30 cellular contexts compared by ENCODE assay signal in genomic region chr15:26158176-26158575, GRCh38.
"Had no signal": no experiment of that assay in that cellular context is flagged by ENCODE, and none has a peak within 500 bp of the region (broad histone marks: within the 10 kb centered on the region; RNA-seq: fewer than 3 reads in every experiment).

No MANE protein-coding gene starts in this region.

- H3K4me3 ChIP-seq: ascending aorta, coronary artery, dorsolateral prefrontal cortex, gastrocnemius medialis, heart right ventricle had no signal

- H3K27me3 ChIP-seq: ascending aorta, brain microvascular endothelial cell, dorsolateral prefrontal cortex, foreskin keratinocyte, gastrocnemius medialis had no signal

- H3K4me3 Mint-ChIP-seq: activated CD4-positive, alpha-beta memory T cell treated with anti-CD3 and anti-CD28 coated beads, Interleukin-2, amount 10 ng/mL, durations not matched to agents 7 days and 5 days; activated CD4-positive, alpha-beta T cell treated with anti-CD3 and anti-CD28 coated beads, Interleukin-2, amount 10 ng/mL, durations not matched to agents 7 days and 5 days; activated naive CD4-positive, alpha-beta T cell treated with anti-CD3 and anti-CD28 coated beads, Interleukin-2, amount 10 ng/mL, durations not matched to agents 7 days and 5 days; activated naive CD8-positive, alpha-beta T cell treated with anti-CD3 and anti-CD28 coated beads, Interleukin-2, amount 10 ng/mL, durations not matched to agents 7 days and 5 days; activated T-cell treated with anti-CD3 and anti-CD28 coated beads, Interleukin-2, amount 50 U/mL, for 24 hours; activated T-cell treated with anti-CD3 and anti-CD28 coated beads, Interleukin-2, amount 50 U/mL, for 72 hours; central memory CD8-positive, alpha-beta T cell; dendritic cell treated with granulocyte-macrophage colony-stimulating factor and Interleukin-4, amounts not matched to agents 40 ng/mL and 50 ng/mL, for 4 days; endodermal cell; T-helper 17 cell; T-helper 2 cell treated with Interferon-gamma antibody and Interleukin-4, amounts not matched to agents 5 μg/mL and 100 μg/mL, for 36 hours; WTC11 had no signal

- H3K9me3 Mint-ChIP-seq: activated CD4-positive, alpha-beta T cell treated with anti-CD3 and anti-CD28 coated beads, Interleukin-2, amount 10 ng/mL, durations not matched to agents 7 days and 5 days; activated naive CD4-positive, alpha-beta T cell treated with anti-CD3 and anti-CD28 coated beads, Interleukin-2, amount 10 ng/mL, durations not matched to agents 7 days and 5 days had no signal

- H3K4me1 Mint-ChIP-seq: activated CD4-positive, alpha-beta memory T cell treated with anti-CD3 and anti-CD28 coated beads, Interleukin-2, amount 10 ng/mL, durations not matched to agents 7 days and 5 days; activated CD4-positive, alpha-beta T cell treated with anti-CD3 and anti-CD28 coated beads, Interleukin-2, amount 10 ng/mL, durations not matched to agents 7 days and 5 days; activated naive CD4-positive, alpha-beta T cell treated with anti-CD3 and anti-CD28 coated beads, Interleukin-2, amount 10 ng/mL, durations not matched to agents 7 days and 5 days; activated naive CD8-positive, alpha-beta T cell treated with anti-CD3 and anti-CD28 coated beads, Interleukin-2, amount 10 ng/mL, durations not matched to agents 7 days and 5 days; central memory CD8-positive, alpha-beta T cell; endodermal cell; T-helper 17 cell; WTC11 had no signal

- H3K27ac Mint-ChIP-seq: activated CD4-positive, alpha-beta memory T cell treated with anti-CD3 and anti-CD28 coated beads, Interleukin-2, amount 10 ng/mL, durations not matched to agents 7 days and 5 days; activated CD4-positive, alpha-beta T cell treated with anti-CD3 and anti-CD28 coated beads, Interleukin-2, amount 10 ng/mL, durations not matched to agents 7 days and 5 days; activated naive CD4-positive, alpha-beta T cell treated with anti-CD3 and anti-CD28 coated beads, Interleukin-2, amount 10 ng/mL, durations not matched to agents 7 days and 5 days; activated naive CD4-positive, alpha-beta T cell treated with anti-CD3 and anti-CD28 coated beads, Interleukin-2, amount 50 U/mL, for 72 hours; activated naive CD8-positive, alpha-beta T cell treated with anti-CD3 and anti-CD28 coated beads, Interleukin-2, amount 10 ng/mL, durations not matched to agents 7 days and 5 days; activated T-cell treated with anti-CD3 and anti-CD28 coated beads, Interleukin-2, amount 50 U/mL, for 24 hours; activated T-cell treated with anti-CD3 and anti-CD28 coated beads, Interleukin-2, amount 50 U/mL, for 72 hours; dendritic cell treated with granulocyte-macrophage colony-stimulating factor and Interleukin-4, amounts not matched to agents 40 ng/mL and 50 ng/mL, for 4 days; endodermal cell; T-helper 17 cell; T-helper 2 cell treated with Interferon-gamma antibody and Interleukin-4, amounts not matched to agents 5 μg/mL and 100 μg/mL, for 36 hours; WTC11 had no signal

- H3K4me1 ChIP-seq: ascending aorta, foreskin keratinocyte, gastrocnemius medialis, heart right ventricle had no signal

- H3K9me3 ChIP-seq: gastrocnemius medialis had no signal

- H3K27ac ChIP-seq: ascending aorta, brain microvascular endothelial cell, coronary artery, foreskin keratinocyte, gastrocnemius medialis, heart right ventricle had no signal

- H3K36me3 Mint-ChIP-seq: activated naive CD4-positive, alpha-beta T cell treated with anti-CD3 and anti-CD28 coated beads, Interleukin-2, amount 10 ng/mL, durations not matched to agents 7 days and 5 days; activated naive CD8-positive, alpha-beta T cell treated with anti-CD3 and anti-CD28 coated beads, Interleukin-2, amount 10 ng/mL, durations not matched to agents 7 days and 5 days had no signal

- DNase-seq: activated CD4-positive, alpha-beta memory T cell treated with anti-CD3 and anti-CD28 coated beads, Interleukin-2, amount 10 ng/mL, durations not matched to agents 7 days and 5 days; activated CD4-positive, alpha-beta T cell treated with anti-CD3 and anti-CD28 coated beads for 1 hour; activated CD4-positive, alpha-beta T cell treated with anti-CD3 and anti-CD28 coated beads for 4 hours; activated CD4-positive, alpha-beta T cell treated with anti-CD3 and anti-CD28 coated beads, Interleukin-2, amount 10 ng/mL, durations not matched to agents 7 days and 5 days; activated CD4-positive, alpha-beta T cell treated with anti-CD3 and anti-CD28 coated beads, Interleukin-2, amount 50 U/mL, for 4 hours; activated CD8-positive, alpha-beta memory T cell treated with anti-CD3 and anti-CD28 coated beads, Interleukin-2, amount 50 U/mL, for 48 hours; activated gamma-delta T cell; activated naive CD4-positive, alpha-beta T cell; activated naive CD4-positive, alpha-beta T cell treated with anti-CD3 and anti-CD28 coated beads, Interleukin-2, amount 10 ng/mL, durations not matched to agents 7 days and 5 days; activated naive CD8-positive, alpha-beta T cell treated with anti-CD3 and anti-CD28 coated beads, Interleukin-2, amount 10 ng/mL, durations not matched to agents 7 days and 5 days; activated T-cell treated with anti-CD3 and anti-CD28 coated beads for 4 hours; activated T-cell treated with anti-CD3 and anti-CD28 coated beads, Interleukin-2, amount 50 U/mL, for 24 hours; activated T-cell treated with anti-CD3 and anti-CD28 coated beads, Interleukin-2, amount 50 U/mL, for 72 hours; brain microvascular endothelial cell; dorsolateral prefrontal cortex; effector memory CD4-positive, alpha-beta T cell; endodermal cell; foreskin keratinocyte; gastrocnemius medialis; heart right ventricle; T-helper 1 cell; T-helper 17 cell; T1000 had no signal

- H3K36me3 ChIP-seq: ascending aorta, brain microvascular endothelial cell, gastrocnemius medialis, heart right ventricle had no signal

- H3K27me3 Mint-ChIP-seq: activated CD4-positive, alpha-beta T cell treated with anti-CD3 and anti-CD28 coated beads, Interleukin-2, amount 10 ng/mL, durations not matched to agents 7 days and 5 days; activated naive CD4-positive, alpha-beta T cell treated with anti-CD3 and anti-CD28 coated beads, Interleukin-2, amount 10 ng/mL, durations not matched to agents 7 days and 5 days; central memory CD8-positive, alpha-beta T cell; dendritic cell treated with granulocyte-macrophage colony-stimulating factor and Interleukin-4, amounts not matched to agents 40 ng/mL and 50 ng/mL, for 4 days had no signal
